Comparison of ENCODE assay signal across 8 cellular contexts in the genomic region with DNA sequence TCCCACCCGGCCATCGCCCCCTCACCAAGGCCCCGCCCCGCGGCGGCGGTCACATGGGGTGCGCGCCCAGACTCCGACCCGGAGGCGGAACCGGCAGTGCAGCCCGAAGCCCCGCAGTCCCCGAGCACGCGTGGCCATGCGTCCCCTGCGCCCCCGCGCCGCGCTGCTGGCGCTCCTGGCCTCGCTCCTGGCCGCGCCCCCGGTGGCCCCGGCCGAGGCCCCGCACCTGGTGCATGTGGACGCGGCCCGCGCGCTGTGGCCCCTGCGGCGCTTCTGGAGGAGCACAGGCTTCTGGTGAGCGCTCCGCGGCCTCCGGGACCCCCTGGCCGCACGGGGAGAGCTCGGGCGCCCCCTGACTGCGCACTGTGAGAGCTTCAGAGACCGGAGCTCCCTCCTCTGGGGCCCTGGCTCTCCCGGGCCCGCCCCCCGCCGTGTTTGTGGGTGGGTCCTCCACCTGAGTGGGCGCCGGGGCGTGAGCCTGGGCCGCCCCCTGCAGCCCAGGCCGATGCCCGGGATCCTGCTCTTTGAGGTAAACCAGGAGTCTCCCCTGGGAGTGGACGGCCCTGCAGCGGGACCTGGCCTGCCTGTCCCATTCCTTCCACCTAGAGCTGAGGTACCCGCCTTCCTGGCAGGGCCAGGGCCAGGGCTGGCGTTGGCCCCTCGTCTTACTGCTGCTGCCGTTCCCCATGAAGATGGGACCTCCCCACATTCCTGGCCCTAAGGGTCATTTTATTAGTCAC. TPM values are rescaled to one million over a fixed set of nuclear protein-coding genes. Genes with fewer than 3 reads are reported as not detected.
DNase-seq lines count a peak whose midpoint lies in the region; ATAC-seq and TF ChIP-seq lines count a peak whose summit lies in the region.

A gene (plus strand): TSS at position 96 of the 740 bp plus-strand sequence. CDS start 41 bp downstream, at position 137.

- H3K36me3 ChIP-seq in right lobe of liver, result peaks cover 0 to 17% (median 4%) of the 10 kb centered on the region in 4 donors

- H3K27ac ChIP-seq in right lobe of liver, result peak within 1 kb of the TSS; percentile 16 to 81 (median 73)

- peak within 1 kb of the TSS; percentile 58 to 80 (median 72) for H3K4me3 ChIP-seq in right lobe of liver

- H3K4me1 ChIP-seq in right lobe of liver, result peaks cover 0 to 29% (median 13%) of the 10 kb centered on the region in 4 donors

- intact Hi-C loops in right lobe of liver (cut with DNase I), result no loop called here

- no peaks in the 10 kb centered on the region for H3K9me3 ChIP-seq in right lobe of liver

- peak; percentile 42 to 60 (median 50) for TF ChIP-seq CTCF in right lobe of liver (IDR thresholded peaks at IDR 0.05)

- H3K27me3 ChIP-seq in right lobe of liver, result no peaks in the 10 kb centered on the region

- DNase-seq in NCI-H2081 (lab: John Stamatoyannopoulos, UW) (peak; percentile 30 to 66), NCI-H2081 treated with DMSO at 0.1 percent for 48 hours (lab: John Stamatoyannopoulos, UW) (no peak), NCI-H2196 (lab: John Stamatoyannopoulos, UW; ENCODE audit: unreplicated experiment) (peak; percentile 43), dedifferentiated amniotic fluid mesenchymal stem cell (ENCODE audit: extremely low spot score) (peak; percentile 42), right lobe of liver (peak; percentile 89 to 94 (median 93))
- peak; percentile 82 for DNase-seq in activated CD4-positive, alpha-beta T cell treated with anti-CD3 and anti-CD28 coated beads, Interleukin-2, amount 50 U/mL, for 1 hour
- peak; percentile 85 for DNase-seq in stimulated activated CD4-positive, alpha-beta T cell treated with anti-CD3 and anti-CD28 coated beads, Interleukin-4, amount 100 ng/mL, for 1 hour

- peak; percentile 70 for TF ChIP-seq POLR2A in right lobe of liver (IDR thresholded peaks at IDR 0.05)

- 0% methylated on average over 2 of the region's 65 CpGs for WGBS in right lobe of liver (ENCODE audit: insufficient coverage, low coverage, low lambda C conversion rate, missing lambda C conversion rate)

- peak; percentile 72 for ATAC-seq in HG02840 (IDR thresholded peaks at IDR 0.05; ENCODE audit: low FRiP score, unreplicated experiment)
- ATAC-seq in right lobe of liver, result peak; percentile 62 to 81 (median 73)

RNA-seq across cellular contexts. Expression of the gene that starts here (rescaled TPM):
- 10 to 100 TPM in 3 of 6 experiments, 1 to 10 TPM in 3; 4.7 to 15.1 (median 11.0) TPM for total RNA-seq in right lobe of liver
